2 cellular contexts compared by ENCODE assay signal in the genomic region with DNA sequence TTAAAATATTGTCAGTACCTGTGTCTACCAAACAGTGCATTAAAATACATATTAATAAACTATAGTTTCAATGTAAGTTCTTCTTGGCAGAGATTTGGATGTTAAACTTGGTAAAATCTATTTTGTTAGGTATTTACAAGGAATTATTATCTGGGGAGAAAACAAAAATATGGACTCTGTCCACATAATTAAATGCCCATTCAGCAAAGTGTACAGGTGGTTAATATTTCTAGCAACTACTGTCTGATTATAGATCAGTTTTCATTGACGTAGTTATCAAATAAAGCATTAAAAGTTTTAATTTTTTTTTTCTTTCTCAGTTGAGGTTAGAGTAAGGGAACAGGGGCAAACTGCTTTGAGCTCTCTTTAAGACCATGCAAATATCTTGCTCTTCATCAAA.
TF ChIP-seq lines count a peak whose summit lies in the region.

No MANE protein-coding gene starts in this region.

TF ChIP-seq in IMR-90, 13 proteins besides CTCF, POLR2A, EP300 and RAD21:
- TF ChIP-seq MXI1 (IDR thresholded peaks at IDR 0.05; ENCODE audit: borderline replicate concordance, low read depth, low read length), result no peak
- TF ChIP-seq SMC3 (IDR thresholded peaks at IDR 0.05; ENCODE audit: low read depth, low read length), result no peak
- no peak for TF ChIP-seq MAZ (IDR thresholded peaks at IDR 0.05; ENCODE audit: borderline replicate concordance, low read depth, low read length)
- TF ChIP-seq MAFK (IDR thresholded peaks at IDR 0.05; ENCODE audit: low read depth, low read length), result peak; percentile 33; the same call in 1 of the 2 replicates

TF ChIP-seq in HepG2, 621 proteins besides CTCF, POLR2A, EP300 and RAD21:
- TF ChIP-seq FOXJ3 (CRISPR knock-in tag; IDR thresholded peaks at IDR 0.05; ENCODE audit: borderline replicate concordance) (no peak), KDM6A (CRISPR knock-in tag; IDR thresholded peaks at IDR 0.05; ENCODE audit: low read depth) (no peak), TAF15 (IDR thresholded peaks at IDR 0.05; ENCODE audit: low read depth, low read length, poor library complexity, severe bottlenecking) (no peak), KMT2B (CRISPR knock-in tag; IDR thresholded peaks at IDR 0.05) (no peak), FOXM1 (CRISPR knock-in tag; IDR thresholded peaks at IDR 0.05) (no peak), MAFF (IDR thresholded peaks at IDR 0.05; ENCODE audit: low read depth, low read length) (peak; percentile 31; the same call in 1 of the 2 replicates), WIZ (CRISPR knock-in tag; IDR thresholded peaks at IDR 0.05) (no peak), ZNF124 (CRISPR knock-in tag; IDR thresholded peaks at IDR 0.05) (no peak), RNF2 (conservative IDR thresholded peaks at IDR 0.05; ENCODE audit: low read depth) (no peak), ZNF547 (CRISPR knock-in tag; IDR thresholded peaks at IDR 0.05) (no peak), ZNF619 (CRISPR knock-in tag; IDR thresholded peaks at IDR 0.05) (no peak), REPIN1 (CRISPR knock-in tag; IDR thresholded peaks at IDR 0.05; ENCODE audit: borderline replicate concordance, low read depth) (no peak), MAFK (conservative IDR thresholded peaks at IDR 0.05 in 1 of 2, IDR thresholded peaks at IDR 0.05 in 1 of 2; ENCODE audit: low read length in 2 of 2) (peak; percentile 41 to 64)
